In genomic region chr11:46134540-46134939, GRCh38 we compare ENCODE assay signal across 20 cellular contexts. TPM values are rescaled to one million over a fixed set of nuclear protein-coding genes. Genes with fewer than 3 reads are reported as not detected.
A peak's percentile ranks its signal among the peaks of the same experiment; 100 is the strongest.
DNase-seq lines count a peak whose midpoint lies in the region; ATAC-seq and TF ChIP-seq lines count a peak whose summit lies in the region.
"Had no signal": no experiment of that assay in that cellular context is flagged by ENCODE, and none has a peak within 500 bp of the region (broad histone marks: within the 10 kb centered on the region; RNA-seq: fewer than 3 reads in every experiment).

No MANE protein-coding gene starts in this region.

- H3K9me3 ChIP-seq in NT2/D1 (ENCODE audit: insufficient read depth, low read length) = no peaks in the 10 kb centered on the region
- no peaks in the 10 kb centered on the region for H3K9me3 ChIP-seq in neural progenitor cell (ENCODE audit: low read depth)
- H3K9me3 ChIP-seq: A549, Peyer's patch, SJSA1 had no signal

- no peak overlapping the region for H3K4me3 ChIP-seq in GM23338
- no peak overlapping the region for H3K4me3 ChIP-seq in NT2/D1 (ENCODE audit: insufficient read length, low read depth)
- H3K4me3 ChIP-seq in neural progenitor cell = no peak overlapping the region
- H3K4me3 ChIP-seq: A549, Peyer's patch, SJSA1 had no signal

- H3K27me3 ChIP-seq in GM23338 (ENCODE audit: insufficient read depth) (no peaks in the 10 kb centered on the region), NT2/D1 (ENCODE audit: insufficient read depth, insufficient read length) (no peaks in the 10 kb centered on the region), foreskin keratinocyte (no peaks in the 10 kb centered on the region), neural progenitor cell (no peaks in the 10 kb centered on the region)
- H3K27me3 ChIP-seq: Peyer's patch had no signal

- H4K20me1 ChIP-seq in GM23338 (replicated peaks; ENCODE audit: insufficient read depth) (no peaks in the 10 kb centered on the region), neural progenitor cell (ENCODE audit: low read depth) (no peaks in the 10 kb centered on the region)

- DNase-seq in GM23338 (ENCODE audit: low spot score) (peak; percentile 72), NT2/D1 (ENCODE audit: low read depth, low spot score) (peak; percentile 70), foreskin keratinocyte (no peak), neural progenitor cell (ENCODE audit: low spot score) (peak; percentile 46)
- DNase-seq in T-helper 2 cell treated with Interferon-gamma antibody and Interleukin-4, amounts not matched to agents 5 μg/mL and 100 μg/mL, for 36 hours (ENCODE audit: low spot score) = no peak
- no peak for DNase-seq in activated T-helper 1 cell treated with anti-CD3 and anti-CD28 coated beads, Interleukin-12 subunit alpha, Interleukin-12 subunit beta, Interleukin-2, Interleukin-4 antibody, amounts not matched to agents 30 ng/mL and 10 ng/mL and 1 ng/mL, durations not matched to agents 14 hours and 24 hours and 36 hours (ENCODE audit: low spot score)
- DNase-seq: C1 segment of cervical spinal cord; CD8-positive, alpha-beta memory T cell; DMS53; EL; HCEC 1CT; KG1; NCI-H1417; NCI-H1930; NCI-H69; Peyer's patch had no signal

- H3K9me2 ChIP-seq in GM23338 (ENCODE audit: insufficient read depth) = no peaks in the 10 kb centered on the region

- H3K9me3 Mint-ChIP-seq in GM23338 (no peaks in the 10 kb centered on the region; the same call in 2 of the 3 replicates), neural progenitor cell (no peaks in the 10 kb centered on the region)
- H3K9me3 Mint-ChIP-seq in T-helper 2 cell treated with Interferon-gamma antibody and Interleukin-4, amounts not matched to agents 5 μg/mL and 100 μg/mL, for 36 hours = no peaks in the 10 kb centered on the region
- no peaks in the 10 kb centered on the region for H3K9me3 Mint-ChIP-seq in activated T-helper 1 cell treated with anti-CD3 and anti-CD28 coated beads, Interleukin-12 subunit alpha, Interleukin-12 subunit beta, Interleukin-2, Interleukin-4 antibody, amounts not matched to agents 30 ng/mL and 10 ng/mL and 1 ng/mL, durations not matched to agents 14 hours and 24 hours and 36 hours
- H3K9me3 Mint-ChIP-seq: CD8-positive, alpha-beta memory T cell had no signal

- H3K36me3 ChIP-seq in GM23338 (ENCODE audit: insufficient read depth) (no peaks in the 10 kb centered on the region), NT2/D1 (ENCODE audit: insufficient read depth, insufficient read length, low read length) (no peaks in the 10 kb centered on the region), neural progenitor cell (no peaks in the 10 kb centered on the region)
- H3K36me3 ChIP-seq: Peyer's patch, SJSA1 had no signal

- H3K4me1 Mint-ChIP-seq in GM23338 (peaks cover 21% of the 10 kb centered on the region), neural progenitor cell (no peaks in the 10 kb centered on the region)
- H3K4me1 Mint-ChIP-seq in T-helper 2 cell treated with Interferon-gamma antibody and Interleukin-4, amounts not matched to agents 5 μg/mL and 100 μg/mL, for 36 hours (ENCODE audit: low read depth) = no peaks in the 10 kb centered on the region
- H3K4me1 Mint-ChIP-seq in activated T-helper 1 cell treated with anti-CD3 and anti-CD28 coated beads, Interleukin-12 subunit alpha, Interleukin-12 subunit beta, Interleukin-2, Interleukin-4 antibody, amounts not matched to agents 30 ng/mL and 10 ng/mL and 1 ng/mL, durations not matched to agents 14 hours and 24 hours and 36 hours (ENCODE audit: low read depth) = no peaks in the 10 kb centered on the region
- H3K4me1 Mint-ChIP-seq: CD8-positive, alpha-beta memory T cell had no signal

- TF ChIP-seq CTCF in GM23338 (conservative IDR thresholded peaks at IDR 0.05; ENCODE audit: low read depth in 2 of 2) (peak in 1 of 2 experiments; percentile 47; a peak in 3 of 4 replicates), foreskin keratinocyte (conservative IDR thresholded peaks at IDR 0.05) (peak; percentile 20), neural progenitor cell (IDR thresholded peaks at IDR 0.05) (peak; percentile 21)

- ATAC-seq in GM23338 = peak; percentile 88
- no peak for ATAC-seq in foreskin keratinocyte
- no peak for ATAC-seq in HG03045 (IDR thresholded peaks at IDR 0.05; ENCODE audit: unreplicated experiment)
- ATAC-seq: HepG2 had no signal

- intact Hi-C loops in activated T-helper 1 cell treated with anti-CD3 and anti-CD28 coated beads, Interleukin-12 subunit alpha, Interleukin-12 subunit beta, Interleukin-2, Interleukin-4 antibody, amounts not matched to agents 30 ng/mL and 10 ng/mL and 1 ng/mL, durations not matched to agents 14 hours and 24 hours and 36 hours (cut with micrococcal nuclease) = no loop called here

- peaks cover 3% of the 10 kb centered on the region; the same call in 1 of the 2 replicates for H3K4me1 ChIP-seq in GM23338 (ENCODE audit: insufficient read depth)
- no peaks in the 10 kb centered on the region for H3K4me1 ChIP-seq in NT2/D1 (ENCODE audit: insufficient read depth, insufficient read length)
- no peaks in the 10 kb centered on the region for H3K4me1 ChIP-seq in foreskin keratinocyte
- no peaks in the 10 kb centered on the region for H3K4me1 ChIP-seq in neural progenitor cell
- H3K4me1 ChIP-seq: Peyer's patch, SJSA1 had no signal

- H3K4me3 Mint-ChIP-seq in GM23338 (no peak overlapping the region), neural progenitor cell (no peak overlapping the region)
- no peak overlapping the region for H3K4me3 Mint-ChIP-seq in T-helper 2 cell treated with Interferon-gamma antibody and Interleukin-4, amounts not matched to agents 5 μg/mL and 100 μg/mL, for 36 hours
- no peak overlapping the region for H3K4me3 Mint-ChIP-seq in activated T-helper 1 cell treated with anti-CD3 and anti-CD28 coated beads, Interleukin-12 subunit alpha, Interleukin-12 subunit beta, Interleukin-2, Interleukin-4 antibody, amounts not matched to agents 30 ng/mL and 10 ng/mL and 1 ng/mL, durations not matched to agents 14 hours and 24 hours and 36 hours
- H3K4me3 Mint-ChIP-seq: CD8-positive, alpha-beta memory T cell had no signal

- H3K27ac Mint-ChIP-seq in GM23338 (no peak overlapping the region), neural progenitor cell (no peak overlapping the region)
- no peak overlapping the region for H3K27ac Mint-ChIP-seq in T-helper 2 cell treated with Interferon-gamma antibody and Interleukin-4, amounts not matched to agents 5 μg/mL and 100 μg/mL, for 36 hours
- H3K27ac Mint-ChIP-seq in activated T-helper 1 cell treated with anti-CD3 and anti-CD28 coated beads, Interleukin-12 subunit alpha, Interleukin-12 subunit beta, Interleukin-2, Interleukin-4 antibody, amounts not matched to agents 30 ng/mL and 10 ng/mL and 1 ng/mL, durations not matched to agents 14 hours and 24 hours and 36 hours = no peak overlapping the region
- H3K27ac Mint-ChIP-seq: CD8-positive, alpha-beta memory T cell had no signal

- H3F3A ChIP-seq in GM23338 (replicated peaks; ENCODE audit: low read depth) (no peaks in the 10 kb centered on the region), neural progenitor cell (ENCODE audit: low read depth) (peaks cover 16% of the 10 kb centered on the region)

- 0 out of 2 replicates have a peak overlapping the region, but pooled peaks have one; percentile 3 for H2AFZ ChIP-seq in GM23338
- H2AFZ ChIP-seq in neural progenitor cell (replicated peaks) = peak overlapping the region; percentile 14

- H3K9ac ChIP-seq in NT2/D1 (ENCODE audit: insufficient read length, low read depth) (no peak overlapping the region), neural progenitor cell (no peak overlapping the region)

- no peak overlapping the region for H3K4me2 ChIP-seq in GM23338
- no peak overlapping the region for H3K4me2 ChIP-seq in neural progenitor cell
- H3K4me2 ChIP-seq: A549 had no signal

- H3K27ac ChIP-seq in GM23338 (ENCODE audit: low read depth) = no peak overlapping the region
- no peak overlapping the region for H3K27ac ChIP-seq in foreskin keratinocyte
- no peak overlapping the region for H3K27ac ChIP-seq in neural progenitor cell
- H3K27ac ChIP-seq: A549, Peyer's patch, SJSA1 had no signal

- no peaks in the 10 kb centered on the region for H3K79me2 ChIP-seq in GM23338 (replicated peaks; ENCODE audit: insufficient read depth)
- no peaks in the 10 kb centered on the region for H3K79me2 ChIP-seq in neural progenitor cell (ENCODE audit: low read depth)

- H3K36me3 Mint-ChIP-seq in GM23338 (ENCODE audit: low read depth) (no peaks in the 10 kb centered on the region), neural progenitor cell (no peaks in the 10 kb centered on the region)
- no peaks in the 10 kb centered on the region for H3K36me3 Mint-ChIP-seq in T-helper 2 cell treated with Interferon-gamma antibody and Interleukin-4, amounts not matched to agents 5 μg/mL and 100 μg/mL, for 36 hours (ENCODE audit: low read depth)
- H3K36me3 Mint-ChIP-seq in activated T-helper 1 cell treated with anti-CD3 and anti-CD28 coated beads, Interleukin-12 subunit alpha, Interleukin-12 subunit beta, Interleukin-2, Interleukin-4 antibody, amounts not matched to agents 30 ng/mL and 10 ng/mL and 1 ng/mL, durations not matched to agents 14 hours and 24 hours and 36 hours (ENCODE audit: low read depth) = no peaks in the 10 kb centered on the region

- peaks cover 4% of the 10 kb centered on the region for H3K27me3 Mint-ChIP-seq in GM23338 (ENCODE audit: insufficient read depth, low read depth, poor library complexity)
- H3K27me3 Mint-ChIP-seq in neural progenitor cell (ENCODE audit: insufficient read depth, low read depth) = peaks cover 10% of the 10 kb centered on the region
- peaks cover 36% of the 10 kb centered on the region for H3K27me3 Mint-ChIP-seq in T-helper 2 cell treated with Interferon-gamma antibody and Interleukin-4, amounts not matched to agents 5 μg/mL and 100 μg/mL, for 36 hours (ENCODE audit: low read depth)
- peaks cover 20% of the 10 kb centered on the region for H3K27me3 Mint-ChIP-seq in activated T-helper 1 cell treated with anti-CD3 and anti-CD28 coated beads, Interleukin-12 subunit alpha, Interleukin-12 subunit beta, Interleukin-2, Interleukin-4 antibody, amounts not matched to agents 30 ng/mL and 10 ng/mL and 1 ng/mL, durations not matched to agents 14 hours and 24 hours and 36 hours (ENCODE audit: insufficient read depth)

TF ChIP-seq in GM23338, 12 proteins besides CTCF, POLR2A, EP300 and RAD21:
- no peak for TF ChIP-seq ZNF114 (CRISPR knock-in tag; IDR thresholded peaks at IDR 0.05)

RNA-seq across cellular contexts. Expression of gene PHF21A, which starts 13.3 kb away (rescaled TPM):
- 14.2 and 23.6 TPM in 2 replicates for total RNA-seq in GM23338 (2014; rRNA removed; shearing (Covaris generic))
- 18.7 and 21.7 TPM in 2 replicates for polyA plus RNA-seq in GM23338 (2016; fragmentation: Nextera tagmentation; extraction: Ambion mirVana)
- 11.1 and 13.3 TPM in 2 replicates for total RNA-seq in foreskin keratinocyte
- 6.7 and 8.2 TPM in 2 replicates for polyA plus RNA-seq in foreskin keratinocyte
- 33.9 and 49.6 TPM in 2 replicates for total RNA-seq in neural progenitor cell (ENCODE audit: low replicate concordance)
- total RNA-seq in activated T-helper 1 cell treated with anti-CD3 and anti-CD28 coated beads, Interleukin-12 subunit alpha, Interleukin-12 subunit beta, Interleukin-2, Interleukin-4 antibody, amounts not matched to agents 30 ng/mL and 10 ng/mL and 1 ng/mL, durations not matched to agents 14 hours and 24 hours and 36 hours = 32.9 and 42.0 TPM in 2 replicates

Comparison
In these comparisons a context has a peak if more than half of its experiments do, and no peak if none do; other contexts are left out.
1. DNase-seq: peak in GM23338 (single experiment), NT2/D1 (single experiment) and neural progenitor cell (single experiment); none in foreskin keratinocyte (0 of 2), T-helper 2 cell treated with Interferon-gamma antibody and Interleukin-4, amounts not matched to agents 5 μg/mL and 100 μg/mL, for 36 hours (single experiment) and activated T-helper 1 cell treated with anti-CD3 and anti-CD28 coated beads, Interleukin-12 subunit alpha, Interleukin-12 subunit beta, Interleukin-2, Interleukin-4 antibody, amounts not matched to agents 30 ng/mL and 10 ng/mL and 1 ng/mL, durations not matched to agents 14 hours and 24 hours and 36 hours (single experiment).